ENCODE assay signal across 10 cellular contexts in the genomic region with DNA sequence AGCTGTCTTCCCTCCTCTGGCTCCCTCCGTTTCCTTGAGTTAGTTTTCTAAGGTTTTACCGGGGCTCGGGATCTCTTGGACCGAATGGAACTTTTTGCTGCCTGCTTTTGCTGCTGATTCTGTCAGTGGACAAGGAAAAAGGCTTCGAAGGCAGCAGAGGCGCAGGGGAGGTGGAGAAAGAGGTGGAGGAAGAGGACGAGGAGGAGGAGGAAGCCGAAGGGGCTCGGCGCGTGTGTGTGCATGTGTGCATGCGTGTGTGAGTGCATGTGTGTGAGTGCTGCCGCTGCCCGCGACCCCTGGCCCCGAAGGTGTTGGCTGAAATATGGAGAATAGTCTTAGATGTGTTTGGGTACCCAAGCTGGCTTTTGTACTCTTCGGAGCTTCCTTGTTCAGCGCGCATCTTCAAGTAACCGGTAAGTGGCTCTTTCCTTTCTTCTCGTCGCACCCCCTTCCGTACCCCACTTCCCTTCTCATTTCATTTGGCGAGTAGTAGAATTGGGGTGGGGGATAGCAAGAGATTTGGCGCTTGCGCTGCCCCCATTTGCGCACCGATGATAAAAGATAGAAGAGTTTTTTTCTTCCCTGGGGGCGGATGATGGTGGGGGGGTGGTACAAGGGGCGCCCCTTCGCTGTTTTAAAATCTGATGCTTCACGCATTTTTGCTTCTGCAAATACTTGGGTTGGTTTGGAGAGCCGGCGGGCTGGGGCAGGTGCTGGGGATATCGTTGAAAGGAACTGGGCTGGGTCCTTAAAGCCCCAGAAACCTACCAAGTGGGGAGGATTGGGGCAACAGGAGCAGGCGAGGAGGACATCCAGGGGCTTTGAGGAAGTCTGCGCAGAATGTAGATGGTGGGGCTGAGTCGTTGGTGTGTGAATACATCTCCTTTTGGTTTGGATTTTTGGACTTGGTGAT. TPM values are rescaled to one million over a fixed set of nuclear protein-coding genes. Genes with fewer than 3 reads are reported as not detected.
A peak's percentile ranks its signal among the peaks of the same experiment; 100 is the strongest.
DNase-seq lines count a peak whose midpoint lies in the region; ATAC-seq and TF ChIP-seq lines count a peak whose summit lies in the region.
"Had no signal": no experiment of that assay in that cellular context is flagged by ENCODE, and none has a peak within 500 bp of the region (broad histone marks: within the 10 kb centered on the region; RNA-seq: fewer than 3 reads in every experiment).

No MANE protein-coding gene starts in this region.

- no peak for TF ChIP-seq CTCF in gastroesophageal sphincter (IDR thresholded peaks at IDR 0.05)

- H3K9ac ChIP-seq in HUES6 (ENCODE audit: low read length), result no peak overlapping the region
- H3K9ac ChIP-seq in iPS-15b (ENCODE audit: low read depth, low read length), result no peak overlapping the region

- no peak for DNase-seq in skeletal muscle cell (ENCODE audit: low read depth)
- DNase-seq in HuH-7 (ENCODE audit: low spot score), result no peak
- no peak for DNase-seq in Kasumi-1 (lab: John Stamatoyannopoulos, UW)
- DNase-seq: activated T-cell treated with anti-CD3 and anti-CD28 coated beads, Interleukin-2, amount 50 U/mL, for 1 hour; foreskin melanocyte had no signal

- H3K4me1 ChIP-seq in HUES6 (ENCODE audit: control insufficient read depth, insufficient read depth, low read length) (peaks cover 9% of the 10 kb centered on the region; the same call in 1 of the 2 replicates), iPS-15b (ENCODE audit: control insufficient read depth, insufficient read depth, low read length) (no peaks in the 10 kb centered on the region), gastroesophageal sphincter (peaks cover 0 to 28% (median 9%) of the 10 kb centered on the region in 3 donors)

- H3K36me3 ChIP-seq in HUES6 (ENCODE audit: control insufficient read depth, insufficient read depth, low read length) (no peaks in the 10 kb centered on the region), iPS-15b (ENCODE audit: control insufficient read depth, insufficient read depth, low read length) (no peaks in the 10 kb centered on the region), gastroesophageal sphincter (no peaks in the 10 kb centered on the region)

- H3K4me3 ChIP-seq in HUES6 (ENCODE audit: low read depth, low read length) (peak overlapping the region; percentile 81), iPS-15b (ENCODE audit: low read depth, low read length) (peak overlapping the region; percentile 70), skeletal muscle cell (ENCODE audit: low read depth, low read length) (peak overlapping the region; percentile 48), gastroesophageal sphincter (peak overlapping the region in 1 of 2 donors; percentile 34)

- H3K27me3 ChIP-seq in HUES6 (ENCODE audit: control insufficient read depth, insufficient read depth, low read length), result peaks cover 55% of the 10 kb centered on the region
- peaks cover 50% of the 10 kb centered on the region for H3K27me3 ChIP-seq in iPS-15b (ENCODE audit: control insufficient read depth, insufficient read depth, low read length)
- peaks cover 69% of the 10 kb centered on the region for H3K27me3 ChIP-seq in gastroesophageal sphincter

- no peak for ATAC-seq in gastroesophageal sphincter
- ATAC-seq in GM21825 (IDR thresholded peaks at IDR 0.05; ENCODE audit: unreplicated experiment), result no peak

- H3K9me3 ChIP-seq in HUES6 (ENCODE audit: control insufficient read depth, insufficient read depth, low read depth, low read length) (no peaks in the 10 kb centered on the region), iPS-15b (ENCODE audit: control insufficient read depth, insufficient read depth, low read length) (no peaks in the 10 kb centered on the region), gastroesophageal sphincter (no peaks in the 10 kb centered on the region)

- 1 to 2% methylated on average over 10 to 33 of the region's 38 CpGs for WGBS in gastroesophageal sphincter (ENCODE audit: low coverage in 1 of 2), 2 donors

- no peak for TF ChIP-seq POLR2A in gastroesophageal sphincter (IDR thresholded peaks at IDR 0.05)

- no peak overlapping the region for H3K27ac ChIP-seq in HUES6 (ENCODE audit: low read depth, low read length)
- H3K27ac ChIP-seq in angular gyrus (ENCODE audit: low read depth, low read length), result peak overlapping the region; percentile 12
- H3K27ac ChIP-seq in gastroesophageal sphincter, result no peak overlapping the region

- no peak for TF ChIP-seq EP300 in gastroesophageal sphincter (IDR thresholded peaks at IDR 0.05)

RNA-seq across cellular contexts. Expression of a gene that starts 0.7 kb away (rescaled TPM):
- under 1 TPM in 3 of 4 donors, not detected in 1; 0.13 to 0.54 (median 0.47) TPM for total RNA-seq in gastroesophageal sphincter
